In the genomic region with DNA sequence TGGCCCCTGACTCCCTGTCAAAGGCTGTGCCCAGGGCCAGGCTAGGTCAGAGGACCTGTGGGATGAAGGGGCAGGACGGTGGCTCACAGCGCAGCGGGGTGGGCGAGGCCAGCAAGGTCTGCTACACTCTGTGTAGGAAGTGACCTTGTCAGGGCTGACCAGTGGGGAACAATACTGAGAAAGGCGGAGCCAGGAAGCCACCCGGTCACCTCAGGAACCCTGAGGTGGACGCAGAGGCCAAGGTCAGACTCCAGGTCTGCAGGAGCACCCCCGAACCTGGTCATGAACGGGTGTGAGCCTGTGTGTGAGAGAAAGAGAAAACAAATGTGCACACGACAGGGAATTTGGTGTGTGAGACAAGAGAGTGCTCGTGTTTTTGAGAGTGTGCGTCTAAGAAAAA, we compare ENCODE assay signal across 16 cellular contexts.
DNase-seq lines count a peak whose midpoint lies in the region; ATAC-seq and TF ChIP-seq lines count a peak whose summit lies in the region.
"Had no signal": no experiment of that assay in that cellular context is flagged by ENCODE, and none has a peak within 500 bp of the region (broad histone marks: within the 10 kb centered on the region; RNA-seq: fewer than 3 reads in every experiment).

No MANE protein-coding gene starts in this region.

- DNase-seq in hepatocyte (ENCODE audit: low spot score) (no peak), neural progenitor cell (ENCODE audit: low spot score) (no peak), SW 1271 (lab: John Stamatoyannopoulos, UW) (no peak), tibial nerve (ENCODE audit: low spot score in 2 of 2) (no peak)
- DNase-seq in NK-92 treated with Interleukin-12 subunit alpha and Interleukin-12 subunit beta, amount 100 ng/mL, for 24 hours (lab: John Stamatoyannopoulos, UW) = no peak
- DNase-seq: activated CD8-positive, alpha-beta T cell treated with anti-CD3 and anti-CD28 coated beads, Interleukin-2, amount 10 ng/mL, durations not matched to agents 7 days and 5 days; anterior cingulate cortex; cortex of kidney; NCI-H1436 treated with DMSO at 0.1 percent for 48 hours; NCI-H446 treated with DMSO at 0.1 percent for 48 hours; psoas muscle; testis had no signal

- H3K9me2 ChIP-seq in hepatocyte (replicated peaks; ENCODE audit: insufficient read depth) = no peaks in the 10 kb centered on the region

- peak overlapping the region in 6 of 11 experiments; percentile 0 to 43 (median 22); a peak in 8 of 22 replicates for H3K4me2 ChIP-seq in BLaER1 treated with 17β-estradiol and CSF1 and Interleukin-3, amounts not matched to agents 10 nM and 100 nM
- peak overlapping the region; percentile 40 for H3K4me2 ChIP-seq in OCI-LY3 (ENCODE audit: low read length)
- peak overlapping the region; percentile 27 for H3K4me2 ChIP-seq in hepatocyte
- H3K4me2 ChIP-seq in neural progenitor cell = no peak overlapping the region

- H3K36me3 ChIP-seq in BLaER1 treated with 17β-estradiol and CSF1 and Interleukin-3, amounts not matched to agents 10 nM and 100 nM = no peaks in the 10 kb centered on the region
- no peaks in the 10 kb centered on the region for H3K36me3 ChIP-seq in OCI-LY3 (replicated peaks; ENCODE audit: low read depth, low read length)
- no peaks in the 10 kb centered on the region for H3K36me3 ChIP-seq in hepatocyte (replicated peaks; ENCODE audit: insufficient read depth, low read depth)
- no peaks in the 10 kb centered on the region for H3K36me3 ChIP-seq in neural progenitor cell
- H3K36me3 ChIP-seq in tibial nerve = no peaks in the 10 kb centered on the region

- peaks cover 25% of the 10 kb centered on the region for H3K4me1 Mint-ChIP-seq in neural progenitor cell

- peaks cover 10% of the 10 kb centered on the region for H3K9me3 Mint-ChIP-seq in neural progenitor cell
- H3K9me3 Mint-ChIP-seq: activated T-helper 2 cell treated with anti-CD3 and anti-CD28 coated beads, Interferon-gamma antibody, Interleukin-2, Interleukin-4, amounts not matched to agents 10 μg/mL and 5 μg/mL and 100 μg/mL, durations not matched to agents 14 hours and 24 hours and 36 hours had no signal

- no peaks in the 10 kb centered on the region for H3F3A ChIP-seq in neural progenitor cell (ENCODE audit: low read depth)

- ATAC-seq in GM19035 (IDR thresholded peaks at IDR 0.05; ENCODE audit: unreplicated experiment) = no peak
- ATAC-seq: activated CD8-positive, alpha-beta T cell treated with anti-CD3 and anti-CD28 coated beads, Interleukin-2, amount 10 ng/mL, durations not matched to agents 7 days and 5 days had no signal

- H4K20me1 ChIP-seq in BLaER1 treated with 17β-estradiol and CSF1 and Interleukin-3, amounts not matched to agents 10 nM and 100 nM = no peaks in the 10 kb centered on the region
- no peaks in the 10 kb centered on the region for H4K20me1 ChIP-seq in OCI-LY3 (ENCODE audit: insufficient read depth, low read length)
- no peaks in the 10 kb centered on the region for H4K20me1 ChIP-seq in hepatocyte (ENCODE audit: insufficient read depth, poor library complexity, severe bottlenecking)
- H4K20me1 ChIP-seq in neural progenitor cell (ENCODE audit: low read depth) = no peaks in the 10 kb centered on the region

- peak in 1 of 2 donors; percentile 9 for TF ChIP-seq EP300 in tibial nerve (IDR thresholded peaks at IDR 0.05)

- H3K4me1 ChIP-seq in BLaER1 treated with 17β-estradiol and CSF1 and Interleukin-3, amounts not matched to agents 10 nM and 100 nM = peaks cover 20 to 68% (median 55%) of the 10 kb centered on the region in 10 experiments
- peaks cover 11% of the 10 kb centered on the region; the same call in 1 of the 2 replicates for H3K4me1 ChIP-seq in OCI-LY3 (ENCODE audit: low read length)
- peaks cover 29% of the 10 kb centered on the region for H3K4me1 ChIP-seq in hepatocyte (ENCODE audit: insufficient read depth)
- H3K4me1 ChIP-seq in neural progenitor cell = no peaks in the 10 kb centered on the region
- peaks cover 0 to 5% (median 2%) of the 10 kb centered on the region in 4 donors for H3K4me1 ChIP-seq in tibial nerve
- H3K4me1 ChIP-seq: psoas muscle, testis had no signal

- H3K9me3 ChIP-seq in BLaER1 treated with 17β-estradiol and CSF1 and Interleukin-3, amounts not matched to agents 10 nM and 100 nM (replicated peaks in 1 of 11) = no peaks in the 10 kb centered on the region
- no peaks in the 10 kb centered on the region for H3K9me3 ChIP-seq in OCI-LY3 (ENCODE audit: insufficient read depth, low read length)
- no peaks in the 10 kb centered on the region for H3K9me3 ChIP-seq in hepatocyte (ENCODE audit: low read depth)
- no peaks in the 10 kb centered on the region for H3K9me3 ChIP-seq in neural progenitor cell (ENCODE audit: low read depth)
- no peaks in the 10 kb centered on the region for H3K9me3 ChIP-seq in tibial nerve
- H3K9me3 ChIP-seq: psoas muscle, testis had no signal

- no peak for TF ChIP-seq POLR2A in tibial nerve (IDR thresholded peaks at IDR 0.05)

- H3K4me3 ChIP-seq in BLaER1 treated with 17β-estradiol and CSF1 and Interleukin-3, amounts not matched to agents 10 nM and 100 nM = no peak overlapping the region
- H3K4me3 ChIP-seq in OCI-LY3 (ENCODE audit: low read length) = peak overlapping the region; percentile 35
- H3K4me3 ChIP-seq in hepatocyte = no peak overlapping the region
- H3K4me3 ChIP-seq in neural progenitor cell = no peak overlapping the region
- no peak overlapping the region for H3K4me3 ChIP-seq in tibial nerve
- H3K4me3 ChIP-seq: psoas muscle, testis had no signal

- no peak overlapping the region for H3K9ac ChIP-seq in BLaER1 treated with 17β-estradiol and CSF1 and Interleukin-3, amounts not matched to agents 10 nM and 100 nM
- H3K9ac ChIP-seq in OCI-LY3 (ENCODE audit: low read length) (no peak overlapping the region), neural progenitor cell (no peak overlapping the region)

- 0 out of 22 replicates have a peak, but pooled peaks cover 0 to 3% (median 0%) of the 10 kb centered on the region in 11 experiments for H3K27me3 ChIP-seq in BLaER1 treated with 17β-estradiol and CSF1 and Interleukin-3, amounts not matched to agents 10 nM and 100 nM
- peaks cover 38% of the 10 kb centered on the region for H3K27me3 ChIP-seq in OCI-LY3 (ENCODE audit: low read depth, low read length)
- H3K27me3 ChIP-seq in hepatocyte = no peaks in the 10 kb centered on the region
- H3K27me3 ChIP-seq in neural progenitor cell = no peaks in the 10 kb centered on the region
- no peaks in the 10 kb centered on the region for H3K27me3 ChIP-seq in tibial nerve
- H3K27me3 ChIP-seq: testis had no signal

- WGBS in hepatocyte (ENCODE audit: low lambda C conversion rate, missing lambda C conversion rate) = 61% methylated on average over 12 of the region's 12 CpGs
- 63 to 68% methylated on average over 12 of the region's 12 CpGs for WGBS in tibial nerve, 2 donors

- H2AFZ ChIP-seq in OCI-LY3 (ENCODE audit: low read depth, low read length) (no peak overlapping the region), hepatocyte (no peak overlapping the region), neural progenitor cell (replicated peaks) (no peak overlapping the region)

- no peak overlapping the region for H3K27ac ChIP-seq in BLaER1 treated with 17β-estradiol and CSF1 and Interleukin-3, amounts not matched to agents 10 nM and 100 nM
- no peak overlapping the region for H3K27ac ChIP-seq in OCI-LY3 (ENCODE audit: low read length)
- H3K27ac ChIP-seq in hepatocyte = peak overlapping the region; percentile 64
- no peak overlapping the region for H3K27ac ChIP-seq in neural progenitor cell
- H3K27ac ChIP-seq in tibial nerve = no peak overlapping the region
- H3K27ac ChIP-seq: psoas muscle, testis had no signal

- H3K27me3 Mint-ChIP-seq in neural progenitor cell (ENCODE audit: insufficient read depth, low read depth) = peaks cover 9% of the 10 kb centered on the region

- no peak overlapping the region for H3K4me3 Mint-ChIP-seq in neural progenitor cell
- H3K4me3 Mint-ChIP-seq: activated CD8-positive, alpha-beta T cell treated with anti-CD3 and anti-CD28 coated beads, Interleukin-2, amount 10 ng/mL, durations not matched to agents 7 days and 5 days had no signal

- H3K36me3 Mint-ChIP-seq in neural progenitor cell = no peaks in the 10 kb centered on the region

- peak overlapping the region; percentile 4 for H3K27ac Mint-ChIP-seq in neural progenitor cell
- H3K27ac Mint-ChIP-seq: activated CD8-positive, alpha-beta T cell treated with anti-CD3 and anti-CD28 coated beads, Interleukin-2, amount 10 ng/mL, durations not matched to agents 7 days and 5 days; activated T-helper 2 cell treated with anti-CD3 and anti-CD28 coated beads, Interferon-gamma antibody, Interleukin-2, Interleukin-4, amounts not matched to agents 10 μg/mL and 5 μg/mL and 100 μg/mL, durations not matched to agents 14 hours and 24 hours and 36 hours had no signal

- H3K79me2 ChIP-seq in OCI-LY3 (ENCODE audit: low read length) = no peaks in the 10 kb centered on the region
- no peaks in the 10 kb centered on the region for H3K79me2 ChIP-seq in hepatocyte
- no peaks in the 10 kb centered on the region for H3K79me2 ChIP-seq in neural progenitor cell (ENCODE audit: low read depth)

- TF ChIP-seq CTCF in OCI-LY3 (IDR thresholded peaks at IDR 0.05; ENCODE audit: low read depth, low read length) (no peak), hepatocyte (IDR thresholded peaks at IDR 0.05; ENCODE audit: poor library complexity) (no peak), neural progenitor cell (IDR thresholded peaks at IDR 0.05) (no peak), tibial nerve (IDR thresholded peaks at IDR 0.05) (no peak)
